In the genomic region with DNA sequence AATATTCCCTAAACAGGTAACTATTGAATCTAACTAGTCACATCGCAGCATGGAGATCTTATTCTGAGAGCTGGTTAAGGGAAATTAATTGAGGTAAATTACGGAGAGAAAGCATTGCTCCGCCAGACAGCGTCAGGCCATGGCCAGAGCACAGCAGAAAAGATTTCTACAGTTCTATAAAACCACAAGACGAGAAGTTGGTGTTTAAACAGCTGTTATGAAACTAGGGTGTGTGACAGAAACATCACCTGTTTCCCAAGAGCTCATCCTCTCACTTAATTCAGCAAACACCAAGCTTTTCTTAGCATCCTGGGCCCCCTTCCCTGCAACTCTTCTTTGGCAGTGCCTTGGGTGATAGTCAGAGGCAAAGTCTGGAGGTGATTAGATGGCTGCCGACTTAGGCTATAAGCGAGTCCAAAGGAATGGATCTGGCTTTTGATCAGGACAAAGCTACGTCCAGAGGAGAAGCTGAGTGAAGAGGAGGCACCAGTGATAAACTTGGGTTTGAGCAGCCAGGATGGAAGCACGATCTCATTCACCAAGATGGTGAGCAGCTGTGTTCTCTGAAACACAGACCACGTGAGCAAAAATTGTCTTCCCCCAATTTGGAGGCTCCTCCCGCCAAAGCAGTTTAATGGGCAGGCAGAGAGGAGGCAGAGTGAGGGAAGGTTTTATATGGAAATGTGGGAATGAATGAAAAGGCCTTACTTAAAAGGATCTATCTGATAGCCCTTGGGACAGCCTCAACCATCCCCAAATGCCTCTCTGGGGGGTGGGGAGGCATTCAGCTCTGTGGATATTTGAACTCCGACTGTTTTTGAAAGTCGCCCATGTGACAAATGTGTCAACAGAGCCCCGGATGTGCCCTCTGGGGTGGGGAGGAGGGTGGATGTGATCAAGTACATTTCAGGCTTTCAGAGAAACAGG, we compare ENCODE assay signal across 8 cellular contexts. TPM values are rescaled to one million over a fixed set of nuclear protein-coding genes. Genes with fewer than 3 reads are reported as not detected.
DNase-seq lines count a peak whose midpoint lies in the region; ATAC-seq and TF ChIP-seq lines count a peak whose summit lies in the region.

No MANE protein-coding gene starts in this region.

- H3K36me3 ChIP-seq in heart left ventricle: no peaks in the 10 kb centered on the region

- peak; percentile 75 to 90 (median 80) for DNase-seq in CD4-positive, alpha-beta T cell
- peak; percentile 67 for DNase-seq in GM20000 (ENCODE audit: low spot score)
- peak; percentile 30 for DNase-seq in HT1080 (ENCODE audit: low read depth)
- peak; percentile 92 for DNase-seq in activated CD4-positive, alpha-beta memory T cell treated with anti-CD3 and anti-CD28 coated beads for 36 hours
- DNase-seq in heart left ventricle: peak; percentile 40 to 75 (median 62)
- DNase-seq in stimulated activated CD4-positive, alpha-beta T cell treated with anti-CD3 and anti-CD28 coated beads, TNF-alpha, amount 100 ng/mL, for 1 hour (ENCODE audit: low read depth in 3 of 3, low spot score in 1 of 3): peak in 2 of 3 donors; percentile 57 to 65
- DNase-seq in putamen (ENCODE audit: low spot score): no peak
- DNase-seq in NCI-H187 treated with DMSO at 0.1 percent for 48 hours (lab: John Stamatoyannopoulos, UW): no peak

- intact Hi-C loops in CD4-positive, alpha-beta T cell (cut with DNase I, micrococcal nuclease): loop anchor here (2.0 to 10.0 kb wide), 2 partner anchors 27 to 259 kb away; a partner anchor contains a TSS
- intact Hi-C loops in activated CD4-positive, alpha-beta memory T cell treated with anti-CD3 and anti-CD28 coated beads for 36 hours (cut with micrococcal nuclease): loop anchor here (1.0 to 10.0 kb wide), 6 partner anchors 9 to 389 kb away; a partner anchor contains a TSS
- intact Hi-C loops in heart left ventricle (cut with DNase I): no loop called here

- H3K27me3 ChIP-seq in CD4-positive, alpha-beta T cell (ENCODE audit: control insufficient read depth, insufficient read depth, low read length): no peaks in the 10 kb centered on the region
- no peaks in the 10 kb centered on the region for H3K27me3 ChIP-seq in heart left ventricle

- ATAC-seq in CD4-positive, alpha-beta T cell (ENCODE audit: poor library complexity): peak; percentile 45
- no peak for ATAC-seq in heart left ventricle

- CTCF ChIA-PET in CD4-positive, alpha-beta T cell (lab: Charles Lee): interaction anchor here (0.8 to 3.6 kb wide), 9 partner anchors 10 to 134 kb away, joined by 3 to 22 read pairs (median 6); no protein-coding TSS in a partner anchor
- CTCF ChIA-PET in activated CD4-positive, alpha-beta memory T cell treated with anti-CD3 and anti-CD28 coated beads for 36 hours (lab: Charles Lee): interaction anchor here (0.7 to 3.1 kb wide), 18 partner anchors 9 to 223 kb away, joined by 3 to 13 read pairs (median 6); no protein-coding TSS in a partner anchor

- H3K4me3 ChIP-seq in heart left ventricle: peak overlapping the region in 1 of 12 donors; percentile 21

- no peaks in the 10 kb centered on the region for H3K9me3 Mint-ChIP-seq in CD4-positive, alpha-beta T cell
- H3K9me3 Mint-ChIP-seq in activated CD4-positive, alpha-beta memory T cell treated with anti-CD3 and anti-CD28 coated beads for 36 hours: peaks cover under 1% of the 10 kb centered on the region

- no peak for TF ChIP-seq POLR2A in heart left ventricle (IDR thresholded peaks at IDR 0.05)

- no peaks in the 10 kb centered on the region for H3K9me3 ChIP-seq in CD4-positive, alpha-beta T cell (ENCODE audit: control insufficient read depth, low read length)
- H3K9me3 ChIP-seq in heart left ventricle: peaks cover 0 to 4% (median 0%) of the 10 kb centered on the region in 12 donors

- peak overlapping the region; percentile 100 for H3K27ac ChIP-seq in CD4-positive, alpha-beta T cell (ENCODE audit: low read depth, low read length)
- H3K27ac ChIP-seq in heart left ventricle: peak overlapping the region in 7 of 12 donors; percentile 12 to 91 (median 50)

- H3K4me1 Mint-ChIP-seq in CD4-positive, alpha-beta T cell (ENCODE audit: low read depth): peaks cover 2% of the 10 kb centered on the region
- peaks cover 16% of the 10 kb centered on the region for H3K4me1 Mint-ChIP-seq in activated CD4-positive, alpha-beta memory T cell treated with anti-CD3 and anti-CD28 coated beads for 36 hours (ENCODE audit: low read depth)

- H3K27ac Mint-ChIP-seq in CD4-positive, alpha-beta T cell: no peak overlapping the region
- H3K27ac Mint-ChIP-seq in activated CD4-positive, alpha-beta memory T cell treated with anti-CD3 and anti-CD28 coated beads for 36 hours: no peak overlapping the region

- H3K4me3 Mint-ChIP-seq in CD4-positive, alpha-beta T cell: no peak overlapping the region
- no peak overlapping the region for H3K4me3 Mint-ChIP-seq in activated CD4-positive, alpha-beta memory T cell treated with anti-CD3 and anti-CD28 coated beads for 36 hours

- no peak for TF ChIP-seq CTCF in CD4-positive, alpha-beta T cell (IDR thresholded peaks at IDR 0.05)
- TF ChIP-seq CTCF in GM20000 (IDR thresholded peaks at IDR 0.05; ENCODE audit: extremely low read depth, missing control alignments): no peak
- TF ChIP-seq CTCF in heart left ventricle (IDR thresholded peaks at IDR 0.05): no peak

- peaks cover 7% of the 10 kb centered on the region for H3K36me3 Mint-ChIP-seq in CD4-positive, alpha-beta T cell (ENCODE audit: low read depth)
- H3K36me3 Mint-ChIP-seq in activated CD4-positive, alpha-beta memory T cell treated with anti-CD3 and anti-CD28 coated beads for 36 hours: peaks cover 1% of the 10 kb centered on the region

- 69 to 75% (median 71%) methylated on average over 14 of the region's 14 CpGs for WGBS in heart left ventricle, 4 donors

- no peaks in the 10 kb centered on the region for H3K27me3 Mint-ChIP-seq in CD4-positive, alpha-beta T cell
- H3K27me3 Mint-ChIP-seq in activated CD4-positive, alpha-beta memory T cell treated with anti-CD3 and anti-CD28 coated beads for 36 hours: no peaks in the 10 kb centered on the region

- POLR2A ChIA-PET in CD4-positive, alpha-beta T cell (lab: Charles Lee): interaction anchor here (0.8 to 14.3 kb wide), 31 partner anchors 8 to 1034 kb away, joined by 3 to 255 read pairs (median 4); a partner anchor contains a TSS
- POLR2A ChIA-PET in activated CD4-positive, alpha-beta memory T cell treated with anti-CD3 and anti-CD28 coated beads for 36 hours (lab: Charles Lee): interaction anchor here (0.5 to 2.2 kb wide), 12 partner anchors 10 to 254 kb away, joined by 3 to 12 read pairs (median 4); no protein-coding TSS in a partner anchor

- H3K4me1 ChIP-seq in heart left ventricle: peaks cover 0 to 82% (median 23%) of the 10 kb centered on the region in 12 donors

RNA-seq across cellular contexts. Expression of a gene that starts 57.8 kb away (rescaled TPM):
- total RNA-seq in CD4-positive, alpha-beta T cell: not detected
- 5.4 and 11.4 TPM in 2 replicates for total RNA-seq in HT1080 (2014; rRNA removed; shearing (Covaris generic))
- polyA plus RNA-seq in HT1080 (2015; cell fraction: cytosol; rRNA removed): 7.4 and 8.1 TPM in 2 replicates
- polyA plus RNA-seq in HT1080 (2015; cell fraction: nucleus; rRNA removed): 22.7 and 37.0 TPM in 2 replicates
- total RNA-seq in activated CD4-positive, alpha-beta memory T cell treated with anti-CD3 and anti-CD28 coated beads for 36 hours: not detected
- total RNA-seq in heart left ventricle: 100 to 1,000 TPM in 1 of 9 donors, 10 to 100 TPM in 8; 22.7 to 124 (median 53.0) TPM
- polyA plus RNA-seq in heart left ventricle: 10 to 100 TPM; 62.4 to 84.2 TPM

Comparison
In these comparisons a context has a peak if more than half of its experiments do, and no peak if none do; other contexts are left out.
1. DNase-seq: peak in CD4-positive, alpha-beta T cell (10 of 10), GM20000 (single experiment), HT1080 (single experiment), activated CD4-positive, alpha-beta memory T cell treated with anti-CD3 and anti-CD28 coated beads for 36 hours (single experiment), heart left ventricle (5 of 5) and stimulated activated CD4-positive, alpha-beta T cell treated with anti-CD3 and anti-CD28 coated beads, TNF-alpha, amount 100 ng/mL, for 1 hour (2 of 3); none in putamen (single experiment) and NCI-H187 treated with DMSO at 0.1 percent for 48 hours (single experiment).
2. intact Hi-C loops: an anchor here in CD4-positive, alpha-beta T cell (2.0 to 10.0 kb wide) and activated CD4-positive, alpha-beta memory T cell treated with anti-CD3 and anti-CD28 coated beads for 36 hours (1.0 to 10.0 kb wide); none called in heart left ventricle.